1 cellular context compared by ENCODE assay signal in genomic region chr15:74390552-74391288, GRCh38.
A peak's percentile ranks its signal among the peaks of the same experiment; 100 is the strongest.
TF ChIP-seq lines count a peak whose summit lies in the region.

No MANE protein-coding gene starts in this region.

TF ChIP-seq in K562, 482 proteins besides CTCF, POLR2A, EP300 and RAD21 (continued from another document and continues in another):
- TF ChIP-seq FOXP4 (CRISPR knock-in tag; IDR thresholded peaks at IDR 0.05; ENCODE audit: borderline replicate concordance), result no peak
- no peak for TF ChIP-seq BCLAF1 (IDR thresholded peaks at IDR 0.05; ENCODE audit: borderline replicate concordance in 1 of 2, control insufficient read depth in 1 of 2, low read depth in 2 of 2, low read length in 1 of 2)
- TF ChIP-seq ZHX1 (conservative IDR thresholded peaks at IDR 0.05; ENCODE audit: low read length), result no peak
- TF ChIP-seq CGGBP1 (CRISPR knock-in tag; IDR thresholded peaks at IDR 0.05), result no peak
- 0 out of 2 replicates have a peak, but pooled peaks have one; percentile 46 for TF ChIP-seq SP1 (CRISPR knock-in tag; IDR thresholded peaks at IDR 0.05)
- TF ChIP-seq ZNF140 (CRISPR knock-in tag; IDR thresholded peaks at IDR 0.05), result no peak
- no peak for TF ChIP-seq KLF1 (tag; IDR thresholded peaks at IDR 0.05)
- TF ChIP-seq ZKSCAN1 (IDR thresholded peaks at IDR 0.05; ENCODE audit: low read depth, low read length), result no peak
- TF ChIP-seq ZNF134 (CRISPR knock-in tag; conservative IDR thresholded peaks at IDR 0.05), result no peak
- TF ChIP-seq HNRNPLL (IDR thresholded peaks at IDR 0.05; ENCODE audit: low read depth, low read length, poor library complexity, severe bottlenecking), result no peak
- TF ChIP-seq L3MBTL2 (IDR thresholded peaks at IDR 0.05), result peak; percentile 58
- peak; percentile 55; the same call in 1 of the 2 replicates for TF ChIP-seq NR2C1 (IDR thresholded peaks at IDR 0.05)
- TF ChIP-seq NR2C1 (tag; IDR thresholded peaks at IDR 0.05), result peak; percentile 38; the same call in 1 of the 2 replicates
- TF ChIP-seq HNRNPUL1 (IDR thresholded peaks at IDR 0.05; ENCODE audit: low read length), result no peak
- no peak for TF ChIP-seq CC2D1A (IDR thresholded peaks at IDR 0.05)
- TF ChIP-seq ZFP36 (IDR thresholded peaks at IDR 0.05; ENCODE audit: low read depth, low read length, partially characterized antibody), result no peak
- TF ChIP-seq MCM5 (IDR thresholded peaks at IDR 0.05; ENCODE audit: low read depth), result no peak
- no peak for TF ChIP-seq PML (IDR thresholded peaks at IDR 0.05; ENCODE audit: low read length)
- no peak for TF ChIP-seq SUPT5H (IDR thresholded peaks at IDR 0.05)
- no peak for TF ChIP-seq ZNF408 (CRISPR knock-in tag; IDR thresholded peaks at IDR 0.05; ENCODE audit: low read depth)
- TF ChIP-seq SMARCB1 (IDR thresholded peaks at IDR 0.05; ENCODE audit: insufficient read length, low read depth), result no peak
- TF ChIP-seq TRIM25 (IDR thresholded peaks at IDR 0.05; ENCODE audit: borderline replicate concordance), result no peak
- TF ChIP-seq ZNF277 (CRISPR knock-in tag; IDR thresholded peaks at IDR 0.05; ENCODE audit: borderline replicate concordance), result no peak
- no peak for TF ChIP-seq MED1 (CRISPR knock-in tag; IDR thresholded peaks at IDR 0.05; ENCODE audit: borderline replicate concordance)
- no peak for TF ChIP-seq ZNF518B (CRISPR knock-in tag; IDR thresholded peaks at IDR 0.05)
- no peak for TF ChIP-seq ZNF586 (CRISPR knock-in tag; conservative IDR thresholded peaks at IDR 0.05)
- no peak for TF ChIP-seq BCL6 (CRISPR knock-in tag; IDR thresholded peaks at IDR 0.05)
- TF ChIP-seq BDP1 (IDR thresholded peaks at IDR 0.05; ENCODE audit: insufficient read depth, insufficient read length), result no peak
- TF ChIP-seq ZNF354B (CRISPR knock-in tag; IDR thresholded peaks at IDR 0.05), result no peak
- TF ChIP-seq DACH1 (IDR thresholded peaks at IDR 0.05; ENCODE audit: partially characterized antibody), result no peak
- TF ChIP-seq ZNF282 (CRISPR knock-in tag; IDR thresholded peaks at IDR 0.05), result no peak
- TF ChIP-seq ZNF764 (CRISPR knock-in tag; IDR thresholded peaks at IDR 0.05; ENCODE audit: low read depth), result no peak
- no peak for TF ChIP-seq IRF1 (CRISPR knock-in tag; IDR thresholded peaks at IDR 0.05; ENCODE audit: borderline replicate concordance)
- TF ChIP-seq ZNF589 (CRISPR knock-in tag; IDR thresholded peaks at IDR 0.05; ENCODE audit: low read depth), result no peak
- TF ChIP-seq ZNF239 (CRISPR knock-in tag; IDR thresholded peaks at IDR 0.05), result 0 out of 2 replicates have a peak, but pooled peaks have one; percentile 8
- TF ChIP-seq CREM (IDR thresholded peaks at IDR 0.05; ENCODE audit: low read depth), result 0 out of 2 replicates have a peak, but pooled peaks have one; percentile 3
- TF ChIP-seq PATZ1 (CRISPR knock-in tag; IDR thresholded peaks at IDR 0.05; ENCODE audit: borderline replicate concordance), result no peak
- no peak for TF ChIP-seq BRD4 (IDR thresholded peaks at IDR 0.05)
- no peak for TF ChIP-seq ZBTB5 (IDR thresholded peaks at IDR 0.05)
- peak; percentile 53; the same call in 1 of the 2 replicates for TF ChIP-seq TEAD4 (IDR thresholded peaks at IDR 0.05; ENCODE audit: low read length)
- no peak for TF ChIP-seq TEAD4 (CRISPR knock-in tag; IDR thresholded peaks at IDR 0.05; ENCODE audit: borderline replicate concordance)
